Comparison of ENCODE assay signal across 29 cellular contexts in genomic region chr13:21945195-21945594, GRCh38.
"Had no signal": no experiment of that assay in that cellular context is flagged by ENCODE, and none has a peak within 500 bp of the region (broad histone marks: within the 10 kb centered on the region; RNA-seq: fewer than 3 reads in every experiment).

No MANE protein-coding gene starts in this region.

- H3K4me3 ChIP-seq: colonic mucosa, coronary artery, dorsolateral prefrontal cortex, esophagus muscularis mucosa, esophagus squamous epithelium, gastrocnemius medialis, gastroesophageal sphincter, heart left ventricle, heart right ventricle, hepatocyte had no signal

- H3K9me3 ChIP-seq: colonic mucosa, gastrocnemius medialis had no signal

- ATAC-seq: effector memory CD8-positive, alpha-beta T cell; esophagus mucosa; foreskin keratinocyte; gastrocnemius medialis; gastroesophageal sphincter; heart left ventricle; heart right ventricle had no signal

- DNase-seq: colonic mucosa; cortex of kidney; dermis blood vessel endothelial cell; dorsolateral prefrontal cortex; effector CD4-positive, alpha-beta T cell; effector CD8-positive, alpha-beta T cell; effector memory CD4-positive, alpha-beta T cell; effector memory CD8-positive, alpha-beta T cell; endodermal cell; erythroblast; esophagus squamous epithelium; foreskin fibroblast; foreskin keratinocyte; foreskin melanocyte; gastrocnemius medialis; glutamatergic neuron; head of caudate nucleus; heart left ventricle; heart right ventricle had no signal

- FAIRE-seq: colon, endometrium, endothelial cell of umbilical vein, frontal cortex had no signal

- H3K4me1 ChIP-seq: colonic mucosa, esophagus muscularis mucosa, esophagus squamous epithelium, foreskin keratinocyte, gastrocnemius medialis, gastroesophageal sphincter, heart left ventricle, heart right ventricle had no signal

- H3K27ac ChIP-seq: colonic mucosa, coronary artery, dorsolateral prefrontal cortex, epithelial cell of prostate, esophagus muscularis mucosa, esophagus squamous epithelium, foreskin keratinocyte, gastrocnemius medialis, gastroesophageal sphincter, heart left ventricle, heart right ventricle, hepatocyte had no signal

- H3K4me2 ChIP-seq: hepatocyte had no signal

- H2AFZ ChIP-seq: hepatocyte had no signal

- H3K79me2 ChIP-seq: hepatocyte had no signal

- H3K36me3 ChIP-seq: colonic mucosa, esophagus muscularis mucosa, esophagus squamous epithelium, gastrocnemius medialis, gastroesophageal sphincter, heart left ventricle, heart right ventricle had no signal

- H3K27me3 ChIP-seq: colonic mucosa, esophagus muscularis mucosa, esophagus squamous epithelium, foreskin keratinocyte, gastrocnemius medialis, gastroesophageal sphincter, heart left ventricle, heart right ventricle, hepatocyte had no signal
